Comparison of ENCODE assay signal across 1 cellular context in the genomic region with DNA sequence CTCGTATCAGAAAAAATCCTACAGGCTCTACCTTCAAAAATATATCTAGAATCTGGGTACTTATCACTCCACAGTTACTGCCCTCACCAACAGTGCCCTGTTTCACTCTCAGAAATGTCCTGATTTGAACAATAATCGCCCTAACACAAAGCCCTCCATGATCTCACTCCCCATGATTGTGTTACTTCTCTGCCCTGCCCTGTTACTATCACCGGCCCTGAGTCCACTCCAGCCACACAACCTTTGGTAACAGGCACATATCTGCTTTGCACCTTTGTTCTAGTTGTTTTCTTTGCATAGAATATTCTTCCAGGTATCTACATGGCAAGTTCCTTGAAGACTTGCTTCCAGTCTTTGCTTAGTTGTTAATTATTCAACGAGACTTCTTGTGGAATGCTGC.
TF ChIP-seq lines count a peak whose summit lies in the region.

No MANE protein-coding gene starts in this region.

TF ChIP-seq in HepG2, 621 proteins besides CTCF, POLR2A, EP300 and RAD21 (continued from another document):
- TF ChIP-seq, protein P1, sequence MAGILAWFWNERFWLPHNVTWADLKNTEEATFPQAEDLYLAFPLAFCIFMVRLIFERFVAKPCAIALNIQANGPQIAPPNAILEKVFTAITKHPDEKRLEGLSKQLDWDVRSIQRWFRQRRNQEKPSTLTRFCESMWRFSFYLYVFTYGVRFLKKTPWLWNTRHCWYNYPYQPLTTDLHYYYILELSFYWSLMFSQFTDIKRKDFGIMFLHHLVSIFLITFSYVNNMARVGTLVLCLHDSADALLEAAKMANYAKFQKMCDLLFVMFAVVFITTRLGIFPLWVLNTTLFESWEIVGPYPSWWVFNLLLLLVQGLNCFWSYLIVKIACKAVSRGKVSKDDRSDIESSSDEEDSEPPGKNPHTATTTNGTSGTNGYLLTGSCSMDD (CRISPR knock-in tag; IDR thresholded peaks at IDR 0.05), result no peak
- TF ChIP-seq, protein P2, sequence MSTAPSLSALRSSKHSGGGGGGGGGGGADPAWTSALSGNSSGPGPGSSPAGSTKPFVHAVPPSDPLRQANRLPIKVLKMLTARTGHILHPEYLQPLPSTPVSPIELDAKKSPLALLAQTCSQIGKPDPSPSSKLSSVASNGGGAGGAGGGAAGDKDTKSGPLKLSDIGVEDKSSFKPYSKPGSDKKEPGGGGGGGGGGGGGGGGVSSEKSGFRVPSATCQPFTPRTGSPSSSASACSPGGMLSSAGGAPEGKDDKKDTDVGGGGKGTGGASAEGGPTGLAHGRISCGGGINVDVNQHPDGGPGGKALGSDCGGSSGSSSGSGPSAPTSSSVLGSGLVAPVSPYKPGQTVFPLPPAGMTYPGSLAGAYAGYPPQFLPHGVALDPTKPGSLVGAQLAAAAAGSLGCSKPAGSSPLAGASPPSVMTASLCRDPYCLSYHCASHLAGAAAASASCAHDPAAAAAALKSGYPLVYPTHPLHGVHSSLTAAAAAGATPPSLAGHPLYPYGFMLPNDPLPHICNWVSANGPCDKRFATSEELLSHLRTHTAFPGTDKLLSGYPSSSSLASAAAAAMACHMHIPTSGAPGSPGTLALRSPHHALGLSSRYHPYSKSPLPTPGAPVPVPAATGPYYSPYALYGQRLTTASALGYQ (CRISPR knock-in tag; IDR thresholded peaks at IDR 0.05), result no peak
- TF ChIP-seq POLR2AphosphoS5 (IDR thresholded peaks at IDR 0.05; ENCODE audit: low read depth, low read length) (0 out of 2 replicates have a peak, but pooled peaks have one; percentile 15), RBM22 (optimal IDR thresholded peaks at IDR 0.05; ENCODE audit: low read length) (peak; percentile 93)
